Comparison of ENCODE assay signal across 22 cellular contexts in the genomic region with DNA sequence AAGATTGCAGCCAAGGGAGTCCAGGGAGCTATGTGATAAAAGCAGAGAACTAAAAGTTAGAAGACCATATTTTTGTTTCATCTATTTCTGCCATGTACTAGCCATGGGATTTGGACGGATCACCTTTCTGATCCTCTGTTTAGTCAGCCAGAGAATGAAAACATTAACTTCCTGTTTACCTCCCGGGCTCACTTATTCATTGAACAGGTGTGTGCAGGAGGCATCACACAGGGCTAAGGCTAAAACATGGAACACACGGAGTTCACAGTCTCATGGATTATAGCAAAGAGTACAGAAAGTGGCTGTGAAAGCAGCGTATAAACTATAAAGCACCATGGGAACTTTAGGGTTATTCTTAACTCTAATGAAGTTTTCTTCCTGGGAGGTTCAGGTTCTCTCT.
DNase-seq lines count a peak whose midpoint lies in the region; FAIRE-seq and TF ChIP-seq lines count a peak whose summit lies in the region.
"Had no signal": no experiment of that assay in that cellular context is flagged by ENCODE, and none has a peak within 500 bp of the region (broad histone marks: within the 10 kb centered on the region; RNA-seq: fewer than 3 reads in every experiment).

No MANE protein-coding gene starts in this region.

- H3K36me3 ChIP-seq in bronchial epithelial cell (ENCODE audit: control insufficient read depth, insufficient read depth, low read length) (no peaks in the 10 kb centered on the region), sigmoid colon (no peaks in the 10 kb centered on the region), suprapubic skin (no peaks in the 10 kb centered on the region)
- H3K36me3 ChIP-seq: right atrium auricular region had no signal

- 27 to 59% methylated on average over 4 of the region's 4 CpGs for WGBS in sigmoid colon, 2 donors
- WGBS in suprapubic skin = 70% methylated on average over 4 of the region's 4 CpGs

- H3K9me3 ChIP-seq in sigmoid colon = no peaks in the 10 kb centered on the region
- no peaks in the 10 kb centered on the region for H3K9me3 ChIP-seq in suprapubic skin
- H3K9me3 ChIP-seq: A549, right atrium auricular region, tibial artery had no signal

- FAIRE-seq in bronchial epithelial cell (lab: Jason Lieb, UNC) = no peak
- FAIRE-seq: A549, GM12892 had no signal

- no peaks in the 10 kb centered on the region for H3K27me3 ChIP-seq in bronchial epithelial cell (ENCODE audit: control insufficient read depth, insufficient read depth, low read length)
- no peaks in the 10 kb centered on the region for H3K27me3 ChIP-seq in sigmoid colon
- no peaks in the 10 kb centered on the region for H3K27me3 ChIP-seq in suprapubic skin
- H3K27me3 ChIP-seq: right atrium auricular region, tibial artery had no signal

- H3K4me1 ChIP-seq in sigmoid colon (no peaks in the 10 kb centered on the region), suprapubic skin (no peaks in the 10 kb centered on the region)
- H3K4me1 ChIP-seq: A549, tibial artery had no signal

- intact Hi-C loops in sigmoid colon (cut with DNase I) = no loop called here

- TF ChIP-seq EP300 in sigmoid colon (IDR thresholded peaks at IDR 0.05) (no peak), suprapubic skin (IDR thresholded peaks at IDR 0.05) (no peak)

- H3K27ac ChIP-seq in sigmoid colon = no peak overlapping the region
- H3K27ac ChIP-seq in suprapubic skin = no peak overlapping the region
- H3K27ac ChIP-seq: A549, right atrium auricular region, tibial artery had no signal

- no peak for TF ChIP-seq CTCF in bronchial epithelial cell (IDR thresholded peaks at IDR 0.05; ENCODE audit: insufficient read depth, low read length, severe bottlenecking)
- no peak for TF ChIP-seq CTCF in sigmoid colon (IDR thresholded peaks at IDR 0.05)
- TF ChIP-seq CTCF in suprapubic skin (IDR thresholded peaks at IDR 0.05) = no peak

- H3K4me3 ChIP-seq in bronchial epithelial cell (ENCODE audit: low read depth, low read length) = no peak overlapping the region
- no peak overlapping the region for H3K4me3 ChIP-seq in sigmoid colon
- H3K4me3 ChIP-seq in suprapubic skin = no peak overlapping the region
- H3K4me3 ChIP-seq: A549, right atrium auricular region, tibial artery had no signal

- DNase-seq in COLO668 (lab: John Stamatoyannopoulos, UW; ENCODE audit: unreplicated experiment) = peak; percentile 83
- DNase-seq in NCI-H128 (lab: John Stamatoyannopoulos, UW; ENCODE audit: unreplicated experiment) = peak; percentile 24
- peak; percentile 72 for DNase-seq in NCI-H510A (lab: John Stamatoyannopoulos, UW)
- peak; percentile 43 for DNase-seq in bronchial epithelial cell (ENCODE audit: low read depth)
- no peak for DNase-seq in amniotic stem cell (lab: John Stamatoyannopoulos, UW)
- DNase-seq in anterior cingulate cortex (lab: John Stamatoyannopoulos, UW) = no peak
- DNase-seq in sigmoid colon = no peak
- DNase-seq in suprapubic skin (ENCODE audit: low spot score in 2 of 2) = no peak
- DNase-seq: activated CD4-positive, CD25-positive, alpha-beta regulatory T cell; activated CD8-positive, alpha-beta memory T cell treated with anti-CD3 and anti-CD28 coated beads, Interleukin-2, amount 50 U/mL, for 48 hours; activated naive CD4-positive, alpha-beta T cell treated with anti-CD3 and anti-CD28 coated beads, Interleukin-2, amount 50 U/mL, for 16 hours; CD4-positive, alpha-beta T cell; effector memory CD4-positive, alpha-beta T cell; KBM-7; NCI-H446; nephron progenitor cell; RPMI8226; stimulated activated CD4-positive, alpha-beta T cell treated with anti-CD3 and anti-CD28 coated beads, Interleukin-2, amount 100 ng/mL, for 24 hours; tibial artery had no signal

- TF ChIP-seq POLR2A in sigmoid colon (IDR thresholded peaks at IDR 0.05) (no peak), suprapubic skin (IDR thresholded peaks at IDR 0.05) (no peak)

Comparison
In these comparisons a context has a peak if more than half of its experiments do, and no peak if none do; other contexts are left out.
1. DNase-seq: peak in COLO668 (single experiment), NCI-H128 (single experiment), NCI-H510A (single experiment) and bronchial epithelial cell (single experiment); none in amniotic stem cell (single experiment), anterior cingulate cortex (0 of 58), sigmoid colon (single experiment) and suprapubic skin (0 of 2).